Comparison of ENCODE assay signal across 1 cellular context in the genomic region with DNA sequence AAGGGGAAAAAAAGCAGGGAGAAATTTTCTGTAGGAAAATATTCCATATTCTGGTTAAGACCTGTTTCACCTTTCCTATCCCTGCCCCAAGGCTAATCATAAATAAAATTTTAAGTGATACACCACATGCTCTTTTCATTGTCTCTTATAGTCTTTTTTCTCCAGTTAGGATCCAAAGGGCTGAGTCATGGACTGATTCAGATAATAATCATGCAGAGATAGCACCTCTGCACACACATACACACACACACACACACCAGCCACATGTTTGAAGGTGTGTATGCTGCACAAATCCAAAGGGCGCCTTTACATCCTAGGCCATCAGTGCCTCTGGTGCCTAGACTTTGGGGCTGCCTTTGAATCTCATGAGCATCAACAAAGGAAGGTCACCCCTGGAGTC.
TF ChIP-seq lines count a peak whose summit lies in the region.

No MANE protein-coding gene starts in this region.

TF ChIP-seq in SK-N-SH treated with all-trans-retinoic acid at 6 μM for 48 hours, 23 proteins besides CTCF, POLR2A, EP300 and RAD21 (continued from another document):
- no peak for TF ChIP-seq ZC3H10 (CRISPR knock-in tag; IDR thresholded peaks at IDR 0.05)
- TF ChIP-seq PPARA (CRISPR knock-in tag; IDR thresholded peaks at IDR 0.05; ENCODE audit: borderline replicate concordance): no peak
- no peak for TF ChIP-seq RARB (CRISPR knock-in tag; IDR thresholded peaks at IDR 0.05)
